In genomic region chr15:53437985-53438841, GRCh38 we compare ENCODE assay signal across 15 cellular contexts.
DNase-seq lines count a peak whose midpoint lies in the region; ATAC-seq and TF ChIP-seq lines count a peak whose summit lies in the region.
"Had no signal": no experiment of that assay in that cellular context is flagged by ENCODE, and none has a peak within 500 bp of the region (broad histone marks: within the 10 kb centered on the region; RNA-seq: fewer than 3 reads in every experiment).

No MANE protein-coding gene starts in this region.

- H3K9me3 Mint-ChIP-seq in neural crest cell, result no peaks in the 10 kb centered on the region
- H3K9me3 Mint-ChIP-seq: CD8-positive, alpha-beta T cell; H9 had no signal

- TF ChIP-seq CTCF in LNCaP clone FGC (IDR thresholded peaks at IDR 0.05; ENCODE audit: control insufficient read depth, extremely low read depth, insufficient read depth) (no peak), neural crest cell (conservative IDR thresholded peaks at IDR 0.05) (no peak)

- DNase-seq in LNCaP clone FGC (ENCODE audit: low read depth), result peak; percentile 52
- peak; percentile 61 for DNase-seq in NCI-H69 (lab: John Stamatoyannopoulos, UW)
- peak; percentile 90 for DNase-seq in left lobe of liver (ENCODE audit: low spot score)
- DNase-seq in neural crest cell (ENCODE audit: low read depth, low spot score), result no peak
- DNase-seq in activated CD8-positive, alpha-beta memory T cell treated with anti-CD3 and anti-CD28 coated beads, Interleukin-2, amount 50 U/mL, for 48 hours, result no peak
- DNase-seq in T-helper 1 cell, result no peak
- DNase-seq: Calu3; CD8-positive, alpha-beta T cell; GDM1; H9; IMR-90 had no signal

- H3K27me3 Mint-ChIP-seq in neural crest cell (ENCODE audit: low read depth), result no peaks in the 10 kb centered on the region
- H3K27me3 Mint-ChIP-seq: B cell had no signal

- ATAC-seq in left lobe of liver, result peak; percentile 84
- ATAC-seq in GM21526 (IDR thresholded peaks at IDR 0.05; ENCODE audit: low FRiP score, unreplicated experiment), result no peak
- ATAC-seq: CD8-positive, alpha-beta T cell; K562 had no signal

- H3K4me1 Mint-ChIP-seq in neural crest cell, result peaks cover 39% of the 10 kb centered on the region
- H3K4me1 Mint-ChIP-seq: B cell had no signal

- no peak overlapping the region for H3K4me3 ChIP-seq in LNCaP clone FGC (ENCODE audit: low read depth, low read length)
- H3K4me3 ChIP-seq: BLaER1 treated with 17β-estradiol and CSF1 and Interleukin-3, amounts not matched to agents 10 nM and 100 nM; K562 had no signal

- no peaks in the 10 kb centered on the region for H3K36me3 Mint-ChIP-seq in neural crest cell (ENCODE audit: low read depth)
- H3K36me3 Mint-ChIP-seq: CD8-positive, alpha-beta T cell had no signal

- no peak overlapping the region for H3K4me3 Mint-ChIP-seq in neural crest cell
- H3K4me3 Mint-ChIP-seq: B cell; CD8-positive, alpha-beta T cell; H9 had no signal

- peak overlapping the region; percentile 32 for H3K27ac Mint-ChIP-seq in neural crest cell (ENCODE audit: unreplicated experiment)
- H3K27ac Mint-ChIP-seq: B cell; CD8-positive, alpha-beta T cell; H9 had no signal

Comparison
In these comparisons a context has a peak if more than half of its experiments do, and no peak if none do; other contexts are left out.
1. DNase-seq: peak in LNCaP clone FGC (single experiment), NCI-H69 (single experiment) and left lobe of liver (single experiment); none in neural crest cell (single experiment), activated CD8-positive, alpha-beta memory T cell treated with anti-CD3 and anti-CD28 coated beads, Interleukin-2, amount 50 U/mL, for 48 hours (single experiment) and T-helper 1 cell (0 of 5).